Comparison of ENCODE assay signal across 8 cellular contexts in the genomic region with DNA sequence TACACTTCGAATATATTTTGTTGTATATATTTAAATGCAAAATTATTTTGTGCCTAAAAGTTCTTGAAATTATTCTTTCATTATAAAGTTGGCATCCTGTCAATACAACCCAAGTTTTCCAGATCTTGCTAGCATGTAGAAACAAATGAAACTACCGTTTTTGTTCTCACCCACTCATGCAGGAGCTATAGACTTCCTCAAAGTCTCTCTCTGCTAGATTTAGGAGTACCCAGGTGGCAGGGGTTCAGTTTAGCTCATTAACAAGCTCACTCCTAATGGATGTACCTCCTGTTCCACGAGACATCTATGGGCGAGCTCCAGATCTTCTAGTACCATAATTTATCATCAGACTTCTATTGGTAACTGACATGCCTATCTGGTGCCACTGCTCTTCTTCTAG.
"Had no signal": no experiment of that assay in that cellular context is flagged by ENCODE, and none has a peak within 500 bp of the region (broad histone marks: within the 10 kb centered on the region; RNA-seq: fewer than 3 reads in every experiment).

No MANE protein-coding gene starts in this region.

- FAIRE-seq: H1, H54, HTR-8/SVneo, K562 had no signal

- H3K4me3 Mint-ChIP-seq: GM23338, H9 had no signal

- H3K27ac Mint-ChIP-seq: GM23338 had no signal

- H3K4me2 ChIP-seq: GM23338 had no signal

- DNase-seq: H9, HCEC 1CT, IMR-90 had no signal

- H3K4me3 ChIP-seq: GM23338, K562 had no signal

- H2AFZ ChIP-seq: GM23338 had no signal
